In the genomic region with DNA sequence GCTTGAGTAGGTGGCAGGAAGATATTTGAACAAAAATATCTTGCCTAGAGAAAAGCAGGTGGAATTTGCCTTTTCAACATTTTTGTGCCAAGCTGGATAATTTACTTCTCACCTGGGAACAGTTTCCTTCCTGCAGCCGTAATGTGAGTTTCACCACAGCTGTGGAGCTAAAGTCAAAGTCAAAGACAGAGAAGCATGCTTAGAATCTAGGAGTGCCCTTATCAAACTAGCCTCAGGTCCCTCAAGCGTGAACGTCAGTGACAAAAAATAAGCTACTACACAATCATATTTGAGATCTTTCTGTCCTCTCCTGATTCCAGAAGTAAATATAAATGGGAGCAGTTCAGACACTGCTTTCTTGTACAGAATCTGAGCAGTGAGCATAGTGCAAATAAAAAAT, we compare ENCODE assay signal across 7 cellular contexts.
"Had no signal": no experiment of that assay in that cellular context is flagged by ENCODE, and none has a peak within 500 bp of the region (broad histone marks: within the 10 kb centered on the region; RNA-seq: fewer than 3 reads in every experiment).

No MANE protein-coding gene starts in this region.

- H3K9me3 Mint-ChIP-seq: GM23338, H9 had no signal

- H3K27ac Mint-ChIP-seq: GM23338, H9 had no signal

- H3K4me1 Mint-ChIP-seq: GM23338, H9 had no signal

- H3K4me3 ChIP-seq: GM23338 had no signal

- DNase-seq: H9, HCEC 1CT, IMR-90 had no signal

- FAIRE-seq: H1, H54, HTR-8/SVneo had no signal

- H2AFZ ChIP-seq: GM23338 had no signal

- ATAC-seq: GM23338 had no signal

- H3K4me2 ChIP-seq: GM23338 had no signal

- H3K4me3 Mint-ChIP-seq: GM23338, H9 had no signal
